20 cellular contexts compared by ENCODE assay signal in genomic region chr20:52484438-52484837, GRCh38.
DNase-seq lines count a peak whose midpoint lies in the region; FAIRE-seq and TF ChIP-seq lines count a peak whose summit lies in the region.
"Had no signal": no experiment of that assay in that cellular context is flagged by ENCODE, and none has a peak within 500 bp of the region (broad histone marks: within the 10 kb centered on the region; RNA-seq: fewer than 3 reads in every experiment).

No MANE protein-coding gene starts in this region.

- H3K9me3 Mint-ChIP-seq in type B pancreatic cell: peaks cover 10% of the 10 kb centered on the region
- H3K9me3 Mint-ChIP-seq in activated naive CD4-positive, alpha-beta T cell treated with anti-CD3 and anti-CD28 coated beads, Interleukin-2, amount 10 ng/mL, durations not matched to agents 7 days and 5 days: peaks cover 2% of the 10 kb centered on the region

- H3K27me3 Mint-ChIP-seq in type B pancreatic cell: no peaks in the 10 kb centered on the region
- no peaks in the 10 kb centered on the region for H3K27me3 Mint-ChIP-seq in activated naive CD4-positive, alpha-beta T cell treated with anti-CD3 and anti-CD28 coated beads, Interleukin-2, amount 10 ng/mL, durations not matched to agents 7 days and 5 days
- H3K27me3 Mint-ChIP-seq: CD4-positive, alpha-beta memory T cell had no signal

- no peaks in the 10 kb centered on the region for H3K9me3 ChIP-seq in tibial artery
- H3K9me3 ChIP-seq: SJCRH30 had no signal

- TF ChIP-seq CTCF in type B pancreatic cell (conservative IDR thresholded peaks at IDR 0.05): no peak
- no peak for TF ChIP-seq CTCF in tibial artery (IDR thresholded peaks at IDR 0.05)

- H3K27me3 ChIP-seq in tibial artery: no peaks in the 10 kb centered on the region
- H3K27me3 ChIP-seq: brain microvascular endothelial cell had no signal

- intact Hi-C loops in tibial artery (cut with DNase I; ENCODE audit: low total_unique reads): no loop called here

- H3K36me3 ChIP-seq in tibial artery: no peaks in the 10 kb centered on the region
- H3K36me3 ChIP-seq: brain microvascular endothelial cell, SJCRH30 had no signal

- FAIRE-seq in RCC 7860 (lab: Jason Lieb, UNC): no peak
- FAIRE-seq: H1 had no signal

- DNase-seq in GM03348 (ENCODE audit: low spot score) (peak; percentile 79), RCC 7860 (ENCODE audit: low spot score) (peak; percentile 29), fibroblast of peridontal ligament (ENCODE audit: extremely low read depth) (peak; percentile 15), type B pancreatic cell (ENCODE audit: extremely low spot score, unreplicated experiment) (no peak), tibial artery (no peak), NCI-H1048 (lab: John Stamatoyannopoulos, UW) (no peak)
- DNase-seq in activated naive CD4-positive, alpha-beta T cell treated with anti-CD3 and anti-CD28 coated beads, Interleukin-2, amount 10 ng/mL, durations not matched to agents 7 days and 5 days: no peak
- DNase-seq: activated CD4-positive, alpha-beta T cell treated with anti-CD3 and anti-CD28 coated beads for 1 hour; activated gamma-delta T cell treated with Interleukin-2 at 50 U/mL for 16 hours; brain microvascular endothelial cell; CD4-positive, alpha-beta memory T cell; hypothalamus; left colon; NCI-H1930; NCI-H524; T-helper 9 cell had no signal

- H3K36me3 Mint-ChIP-seq in type B pancreatic cell: peaks cover 3% of the 10 kb centered on the region
- no peaks in the 10 kb centered on the region for H3K36me3 Mint-ChIP-seq in activated naive CD4-positive, alpha-beta T cell treated with anti-CD3 and anti-CD28 coated beads, Interleukin-2, amount 10 ng/mL, durations not matched to agents 7 days and 5 days
- H3K36me3 Mint-ChIP-seq: CD4-positive, alpha-beta memory T cell had no signal

- peak overlapping the region; percentile 40 for H3K27ac Mint-ChIP-seq in type B pancreatic cell
- no peak overlapping the region for H3K27ac Mint-ChIP-seq in activated naive CD4-positive, alpha-beta T cell treated with anti-CD3 and anti-CD28 coated beads, Interleukin-2, amount 10 ng/mL, durations not matched to agents 7 days and 5 days
- H3K27ac Mint-ChIP-seq: CD4-positive, alpha-beta memory T cell had no signal

- CTCF ChIA-PET in activated naive CD4-positive, alpha-beta T cell treated with anti-CD3 and anti-CD28 coated beads, Interleukin-2, amount 10 ng/mL, durations not matched to agents 7 days and 5 days (lab: Charles Lee): no interaction called here

- no peaks in the 10 kb centered on the region for H3K4me1 ChIP-seq in tibial artery
- H3K4me1 ChIP-seq: parathyroid adenoma, SJCRH30 had no signal

- peaks cover 7% of the 10 kb centered on the region for H3K4me1 Mint-ChIP-seq in type B pancreatic cell (ENCODE audit: unreplicated experiment)
- no peaks in the 10 kb centered on the region for H3K4me1 Mint-ChIP-seq in activated naive CD4-positive, alpha-beta T cell treated with anti-CD3 and anti-CD28 coated beads, Interleukin-2, amount 10 ng/mL, durations not matched to agents 7 days and 5 days

- H3K27ac ChIP-seq in tibial artery: no peak overlapping the region
- H3K27ac ChIP-seq: brain microvascular endothelial cell, parathyroid adenoma, SJCRH30, skin epidermis had no signal

- H3K4me3 Mint-ChIP-seq in type B pancreatic cell: no peak overlapping the region
- no peak overlapping the region for H3K4me3 Mint-ChIP-seq in activated naive CD4-positive, alpha-beta T cell treated with anti-CD3 and anti-CD28 coated beads, Interleukin-2, amount 10 ng/mL, durations not matched to agents 7 days and 5 days
- H3K4me3 Mint-ChIP-seq: CD4-positive, alpha-beta memory T cell had no signal

- no peak overlapping the region for H3K4me3 ChIP-seq in tibial artery
- H3K4me3 ChIP-seq: SJCRH30, skin epidermis had no signal

Comparison
In these comparisons a context has a peak if more than half of its experiments do, and no peak if none do; other contexts are left out.
1. DNase-seq: peak in GM03348 (single experiment), RCC 7860 (single experiment) and fibroblast of peridontal ligament (single experiment); none in type B pancreatic cell (single experiment), tibial artery (0 of 2), activated naive CD4-positive, alpha-beta T cell treated with anti-CD3 and anti-CD28 coated beads, Interleukin-2, amount 10 ng/mL, durations not matched to agents 7 days and 5 days (single experiment) and NCI-H1048 (single experiment).